In genomic region chr6:44044154-44044539, GRCh38 we compare ENCODE assay signal across 12 cellular contexts.
DNase-seq lines count a peak whose midpoint lies in the region; ATAC-seq, FAIRE-seq and TF ChIP-seq lines count a peak whose summit lies in the region.
"Had no signal": no experiment of that assay in that cellular context is flagged by ENCODE, and none has a peak within 500 bp of the region (broad histone marks: within the 10 kb centered on the region; RNA-seq: fewer than 3 reads in every experiment).

No MANE protein-coding gene starts in this region.

- CTCF ChIA-PET in CD8-positive, alpha-beta memory T cell (lab: Charles Lee) = no interaction called here
- CTCF ChIA-PET in activated CD8-positive, alpha-beta memory T cell treated with anti-CD3 and anti-CD28 coated beads, Interleukin-2, amount 10 ng/mL, durations not matched to agents 7 days and 5 days (lab: Charles Lee) = no interaction called here

- H3K27me3 ChIP-seq in CD8-positive, alpha-beta memory T cell (ENCODE audit: insufficient read depth, low read length, poor library complexity, severe bottlenecking) = no peaks in the 10 kb centered on the region
- H3K27me3 ChIP-seq in SJCRH30 (no peaks in the 10 kb centered on the region), neuronal stem cell (ENCODE audit: control insufficient read depth in 3 of 3, insufficient read depth in 3 of 3, low read depth in 1 of 3, low read length in 3 of 3) (peaks cover 0 to 14% (median 0%) of the 10 kb centered on the region in 3 experiments), adrenal gland (no peaks in the 10 kb centered on the region)

- H3K18ac ChIP-seq in neuronal stem cell (ENCODE audit: low read length) = peak overlapping the region; percentile 64

- H3K4me3 ChIP-seq in CD8-positive, alpha-beta memory T cell (ENCODE audit: low read length) = no peak overlapping the region
- H3K4me3 ChIP-seq in SJCRH30 (no peak overlapping the region), fibroblast of pulmonary artery (replicated peaks; ENCODE audit: low read depth, low read length) (no peak overlapping the region), neuronal stem cell (ENCODE audit: low read length in 2 of 2) (no peak overlapping the region), adrenal gland (no peak overlapping the region)

- H4K8ac ChIP-seq in neuronal stem cell (ENCODE audit: low read depth, low read length) = no peak overlapping the region

- no peak for TF ChIP-seq POLR2A in adrenal gland (IDR thresholded peaks at IDR 0.05)

- H3K4me1 ChIP-seq in CD8-positive, alpha-beta memory T cell (ENCODE audit: insufficient read depth, low read length) = no peaks in the 10 kb centered on the region
- H3K4me1 ChIP-seq in SJCRH30 (peaks cover 28% of the 10 kb centered on the region), neuronal stem cell (ENCODE audit: control insufficient read depth in 2 of 2, insufficient read depth in 1 of 2, low read depth in 1 of 2, low read length in 2 of 2) (peaks cover 26 to 38% of the 10 kb centered on the region in 2 donors), adrenal gland (replicated peaks in 1 of 2) (peaks cover 4 to 17% of the 10 kb centered on the region in 2 donors)

- no peak overlapping the region for H2BK12ac ChIP-seq in neuronal stem cell (ENCODE audit: low read length)

- H3K79me1 ChIP-seq in neuronal stem cell (ENCODE audit: low read depth, low read length) = no peaks in the 10 kb centered on the region

- no peaks in the 10 kb centered on the region for H3K9me3 ChIP-seq in CD8-positive, alpha-beta memory T cell (ENCODE audit: low read length)
- no peaks in the 10 kb centered on the region for H3K9me3 ChIP-seq in SJCRH30 (replicated peaks)
- H3K9me3 ChIP-seq in neuronal stem cell (replicated peaks in 1 of 2; ENCODE audit: control insufficient read depth in 2 of 2, insufficient read depth in 1 of 2, low read depth in 1 of 2, low read length in 2 of 2) = peaks cover 0 to 3% of the 10 kb centered on the region in 2 donors
- no peaks in the 10 kb centered on the region for H3K9me3 ChIP-seq in adrenal gland (replicated peaks in 1 of 3)

- H3K9me3 Mint-ChIP-seq in CD8-positive, alpha-beta memory T cell = no peaks in the 10 kb centered on the region
- H3K9me3 Mint-ChIP-seq in activated CD8-positive, alpha-beta memory T cell treated with anti-CD3 and anti-CD28 coated beads, Interleukin-2, amount 10 ng/mL, durations not matched to agents 7 days and 5 days (ENCODE audit: low read depth) = no peaks in the 10 kb centered on the region

- H3K4me2 ChIP-seq in neuronal stem cell (ENCODE audit: insufficient read depth, low read length, poor library complexity, severe bottlenecking) = no peak overlapping the region

- peak overlapping the region; percentile 32 for H3K14ac ChIP-seq in neuronal stem cell (ENCODE audit: low read length)

- intact Hi-C loops in adrenal gland (cut with DNase I) = no loop called here

- peaks cover 8 to 10% of the 10 kb centered on the region in 2 donors for H3K27me3 Mint-ChIP-seq in CD8-positive, alpha-beta memory T cell
- H3K27me3 Mint-ChIP-seq in activated CD8-positive, alpha-beta memory T cell treated with anti-CD3 and anti-CD28 coated beads, Interleukin-2, amount 10 ng/mL, durations not matched to agents 7 days and 5 days = no peaks in the 10 kb centered on the region

- H3K36me3 Mint-ChIP-seq in CD8-positive, alpha-beta memory T cell = no peaks in the 10 kb centered on the region
- H3K36me3 Mint-ChIP-seq in activated CD8-positive, alpha-beta memory T cell treated with anti-CD3 and anti-CD28 coated beads, Interleukin-2, amount 10 ng/mL, durations not matched to agents 7 days and 5 days = no peaks in the 10 kb centered on the region

- no peak overlapping the region for H3K23ac ChIP-seq in neuronal stem cell (ENCODE audit: low read depth, low read length, poor library complexity)

- H2AK5ac ChIP-seq in neuronal stem cell (ENCODE audit: low read depth, low read length) = no peak overlapping the region

- 100% methylated on average over 1 of the region's 6 CpGs for WGBS in neuronal stem cell (ENCODE audit: extremely low coverage in 2 of 2, insufficient read length in 2 of 2, insufficient replicate concordance in 1 of 2), 2 donors
- WGBS in adrenal gland, 4 donors = 67 to 72% (median 68%) methylated on average over 6 of the region's 6 CpGs

- POLR2A ChIA-PET in CD8-positive, alpha-beta memory T cell (lab: Charles Lee) = no interaction called here

- peak in 1 of 5 donors; percentile 7 for DNase-seq in CD8-positive, alpha-beta memory T cell
- DNase-seq in SJCRH30 = no peak
- peak; percentile 43 for DNase-seq in fibroblast of pulmonary artery (ENCODE audit: low read depth)
- DNase-seq in neuronal stem cell (ENCODE audit: low spot score) = no peak
- DNase-seq in adrenal gland = no peak
- no peak for DNase-seq in activated CD8-positive, alpha-beta memory T cell treated with anti-CD3 and anti-CD28 coated beads, Interleukin-2, amount 10 ng/mL, durations not matched to agents 7 days and 5 days
- DNase-seq in T-helper 2 cell = no peak
- DNase-seq in GM19239 (ENCODE audit: insufficient read length, low spot score) = no peak
- DNase-seq: activated CD8-positive, alpha-beta memory T cell treated with anti-CD3 and anti-CD28 coated beads, Interleukin-2, amount 50 U/mL, for 48 hours; amygdala; MM.1S; NCI-H2171 treated with DMSO at 0.1 percent for 48 hours had no signal

- peak overlapping the region; percentile 72 for H3K27ac ChIP-seq in CD8-positive, alpha-beta memory T cell (ENCODE audit: low read depth, low read length)
- H3K27ac ChIP-seq in SJCRH30 (peak overlapping the region; percentile 12), neuronal stem cell (replicated peaks; ENCODE audit: low read length) (peak overlapping the region; percentile 71), adrenal gland (peak overlapping the region in 1 of 5 donors; percentile 39)

- TF ChIP-seq CTCF in fibroblast of pulmonary artery (IDR thresholded peaks at IDR 0.05; ENCODE audit: low read length, missing control alignments) (no peak), adrenal gland (IDR thresholded peaks at IDR 0.05) (no peak)

- H3K9ac ChIP-seq in neuronal stem cell (ENCODE audit: low read depth, low read length, poor library complexity) = peak overlapping the region; percentile 24

- ATAC-seq in activated CD8-positive, alpha-beta memory T cell treated with anti-CD3 and anti-CD28 coated beads, Interleukin-2, amount 10 ng/mL, durations not matched to agents 7 days and 5 days = no peak

- no peaks in the 10 kb centered on the region for H3K4me1 Mint-ChIP-seq in CD8-positive, alpha-beta memory T cell
- H3K4me1 Mint-ChIP-seq in activated CD8-positive, alpha-beta memory T cell treated with anti-CD3 and anti-CD28 coated beads, Interleukin-2, amount 10 ng/mL, durations not matched to agents 7 days and 5 days = peaks cover 16% of the 10 kb centered on the region

- no peak overlapping the region for H3K4ac ChIP-seq in neuronal stem cell (ENCODE audit: low read length)

- H2AFZ ChIP-seq in neuronal stem cell (ENCODE audit: low read length) = peak overlapping the region; percentile 74

- no peak overlapping the region for H4K91ac ChIP-seq in neuronal stem cell (ENCODE audit: low read depth, low read length, poor library complexity)

- H3K4me3 Mint-ChIP-seq in CD8-positive, alpha-beta memory T cell = no peak overlapping the region
- H3K4me3 Mint-ChIP-seq in activated CD8-positive, alpha-beta memory T cell treated with anti-CD3 and anti-CD28 coated beads, Interleukin-2, amount 10 ng/mL, durations not matched to agents 7 days and 5 days = no peak overlapping the region

- no peak for FAIRE-seq in GM19239 (lab: Jason Lieb, UNC)

- no peaks in the 10 kb centered on the region for H3K36me3 ChIP-seq in CD8-positive, alpha-beta memory T cell (ENCODE audit: insufficient read depth, low read length)
- no peaks in the 10 kb centered on the region for H3K36me3 ChIP-seq in SJCRH30
- no peaks in the 10 kb centered on the region for H3K36me3 ChIP-seq in neuronal stem cell (replicated peaks in 1 of 2; ENCODE audit: control insufficient read depth in 2 of 2, insufficient read depth in 2 of 2, low read length in 2 of 2)
- H3K36me3 ChIP-seq in adrenal gland (replicated peaks in 1 of 2) = no peaks in the 10 kb centered on the region

- no peak overlapping the region for H2BK120ac ChIP-seq in neuronal stem cell (ENCODE audit: low read depth, low read length)

- H2BK5ac ChIP-seq in neuronal stem cell (ENCODE audit: low read length) = no peak overlapping the region

- no peak overlapping the region for H2BK15ac ChIP-seq in neuronal stem cell (ENCODE audit: low read length)

- no peak overlapping the region for H3K27ac Mint-ChIP-seq in CD8-positive, alpha-beta memory T cell
- no peak overlapping the region for H3K27ac Mint-ChIP-seq in activated CD8-positive, alpha-beta memory T cell treated with anti-CD3 and anti-CD28 coated beads, Interleukin-2, amount 10 ng/mL, durations not matched to agents 7 days and 5 days
